In the genomic region with DNA sequence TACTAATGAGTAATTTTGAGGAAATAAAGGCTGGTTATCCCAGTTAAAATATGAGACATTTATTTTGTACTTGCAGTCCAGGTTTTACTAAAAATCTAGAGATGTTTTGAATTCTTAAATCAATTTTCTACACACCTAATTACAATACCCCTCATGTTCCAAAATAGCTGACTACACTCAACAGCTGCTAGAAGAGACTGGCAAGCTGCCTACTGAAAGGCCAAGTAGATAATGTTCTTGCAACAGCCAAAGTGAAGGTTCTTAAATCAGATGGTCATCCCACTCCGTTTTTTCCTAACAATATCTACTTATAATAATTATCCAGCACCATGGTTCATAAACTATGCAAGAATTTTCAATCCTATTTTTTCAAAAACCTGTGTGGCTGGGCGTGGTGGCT, we compare ENCODE assay signal across 17 cellular contexts.
DNase-seq lines count a peak whose midpoint lies in the region; ATAC-seq and TF ChIP-seq lines count a peak whose summit lies in the region.
"Had no signal": no experiment of that assay in that cellular context is flagged by ENCODE, and none has a peak within 500 bp of the region (broad histone marks: within the 10 kb centered on the region; RNA-seq: fewer than 3 reads in every experiment).

No MANE protein-coding gene starts in this region.

- ATAC-seq in Right ventricle myocardium inferior (peak; percentile 60), heart left ventricle (peak in 2 of 4 donors; percentile 59 to 75)
- ATAC-seq: A549; activated CD8-positive, alpha-beta T cell treated with anti-CD3 and anti-CD28 coated beads for 36 hours had no signal

- H3K4me1 ChIP-seq in heart left ventricle (peaks cover 0 to 52% (median 20%) of the 10 kb centered on the region in 12 donors), testis (no peaks in the 10 kb centered on the region)
- H3K4me1 ChIP-seq: A549, Caco-2 had no signal

- H3K27me3 ChIP-seq in heart left ventricle, result no peaks in the 10 kb centered on the region
- no peaks in the 10 kb centered on the region for H3K27me3 ChIP-seq in testis

- 58 to 64% (median 60%) methylated on average over 2 of the region's 2 CpGs for WGBS in heart left ventricle, 4 donors
- 63 to 77% methylated on average over 2 of the region's 2 CpGs for WGBS in testis, 2 donors

- H3K36me3 ChIP-seq in heart left ventricle (no peaks in the 10 kb centered on the region), testis (ENCODE audit: low read depth, missing control alignments) (no peaks in the 10 kb centered on the region)

- H3K27me3 Mint-ChIP-seq in T-helper 2 cell treated with Interferon-gamma antibody and Interleukin-4, amounts not matched to agents 5 μg/mL and 100 μg/mL, for 36 hours (ENCODE audit: low read depth), result no peaks in the 10 kb centered on the region
- H3K27me3 Mint-ChIP-seq: activated CD8-positive, alpha-beta T cell treated with anti-CD3 and anti-CD28 coated beads for 36 hours had no signal

- H3K4me3 ChIP-seq in cardiac fibroblast (replicated peaks in 1 of 2; ENCODE audit: low read depth in 2 of 2, low read length in 2 of 2) (no peak overlapping the region), heart left ventricle (no peak overlapping the region), testis (no peak overlapping the region)
- H3K4me3 ChIP-seq: A549 had no signal

- TF ChIP-seq CTCF in cardiac fibroblast (IDR thresholded peaks at IDR 0.05; ENCODE audit: low read depth, low read length) (no peak), heart left ventricle (IDR thresholded peaks at IDR 0.05) (no peak), testis (IDR thresholded peaks at IDR 0.05) (no peak)

- H3K36me3 Mint-ChIP-seq in T-helper 2 cell treated with Interferon-gamma antibody and Interleukin-4, amounts not matched to agents 5 μg/mL and 100 μg/mL, for 36 hours (ENCODE audit: low read depth), result peaks cover 4% of the 10 kb centered on the region

- H3K27ac ChIP-seq in heart left ventricle, result peak overlapping the region in 3 of 12 donors; percentile 49 to 86 (median 79)
- no peak overlapping the region for H3K27ac ChIP-seq in testis
- H3K27ac ChIP-seq: A549 had no signal

- intact Hi-C loops in Right ventricle myocardium inferior (cut with DNase I), result no loop called here
- intact Hi-C loops in cardiac septum (cut with DNase I), result no loop called here
- intact Hi-C loops in heart left ventricle (cut with DNase I), result no loop called here
- intact Hi-C loops in testis (cut with DNase I; ENCODE audit: low total_unique reads), result no loop called here

- H3K9me3 ChIP-seq in heart left ventricle, result no peaks in the 10 kb centered on the region
- no peaks in the 10 kb centered on the region for H3K9me3 ChIP-seq in testis
- H3K9me3 ChIP-seq: A549, Caco-2 had no signal

- DNase-seq in Right ventricle myocardium inferior (ENCODE audit: missing footprints), result no peak
- no peak for DNase-seq in cardiac septum (ENCODE audit: low spot score)
- peak; percentile 9 to 77 for DNase-seq in cardiac fibroblast (ENCODE audit: low read depth in 2 of 2)
- peak in 4 of 5 donors; percentile 40 to 61 (median 54) for DNase-seq in heart left ventricle
- peak; percentile 63 for DNase-seq in testis
- no peak for DNase-seq in T-helper 2 cell treated with Interferon-gamma antibody and Interleukin-4, amounts not matched to agents 5 μg/mL and 100 μg/mL, for 36 hours (ENCODE audit: low spot score)
- DNase-seq in AG08396 (ENCODE audit: low spot score), result no peak
- no peak for DNase-seq in activated CD8-positive, alpha-beta memory T cell treated with anti-CD3 and anti-CD28 coated beads for 24 hours
- DNase-seq: activated CD8-positive, alpha-beta T cell treated with anti-CD3 and anti-CD28 coated beads for 36 hours; activated naive CD4-positive, alpha-beta T cell; Caco-2; effector CD8-positive, alpha-beta T cell; hippocampal formation; NCI-H1092 treated with DMSO at 0.1 percent for 48 hours; posterior cingulate gyrus had no signal

- TF ChIP-seq POLR2A in heart left ventricle (IDR thresholded peaks at IDR 0.05) (no peak), testis (IDR thresholded peaks at IDR 0.05) (no peak)

- peaks cover 16% of the 10 kb centered on the region for H3K4me1 Mint-ChIP-seq in T-helper 2 cell treated with Interferon-gamma antibody and Interleukin-4, amounts not matched to agents 5 μg/mL and 100 μg/mL, for 36 hours (ENCODE audit: low read depth)

- H3K9me3 Mint-ChIP-seq in T-helper 2 cell treated with Interferon-gamma antibody and Interleukin-4, amounts not matched to agents 5 μg/mL and 100 μg/mL, for 36 hours, result no peaks in the 10 kb centered on the region
- H3K9me3 Mint-ChIP-seq: activated CD8-positive, alpha-beta T cell treated with anti-CD3 and anti-CD28 coated beads for 36 hours; neural crest cell had no signal

- no peak overlapping the region for H3K4me3 Mint-ChIP-seq in T-helper 2 cell treated with Interferon-gamma antibody and Interleukin-4, amounts not matched to agents 5 μg/mL and 100 μg/mL, for 36 hours
- H3K4me3 Mint-ChIP-seq: activated CD8-positive, alpha-beta T cell treated with anti-CD3 and anti-CD28 coated beads for 36 hours; neural crest cell had no signal

- H3K27ac Mint-ChIP-seq in T-helper 2 cell treated with Interferon-gamma antibody and Interleukin-4, amounts not matched to agents 5 μg/mL and 100 μg/mL, for 36 hours, result no peak overlapping the region
- H3K27ac Mint-ChIP-seq: activated CD8-positive, alpha-beta T cell treated with anti-CD3 and anti-CD28 coated beads for 36 hours had no signal

Comparison
In these comparisons a context has a peak if more than half of its experiments do, and no peak if none do; other contexts are left out.
1. DNase-seq: peak in cardiac fibroblast (2 of 2), heart left ventricle (4 of 5) and testis (single experiment); none in Right ventricle myocardium inferior (single experiment), cardiac septum (single experiment), T-helper 2 cell treated with Interferon-gamma antibody and Interleukin-4, amounts not matched to agents 5 μg/mL and 100 μg/mL, for 36 hours (single experiment), AG08396 (single experiment) and activated CD8-positive, alpha-beta memory T cell treated with anti-CD3 and anti-CD28 coated beads for 24 hours (single experiment).